In the genomic region with DNA sequence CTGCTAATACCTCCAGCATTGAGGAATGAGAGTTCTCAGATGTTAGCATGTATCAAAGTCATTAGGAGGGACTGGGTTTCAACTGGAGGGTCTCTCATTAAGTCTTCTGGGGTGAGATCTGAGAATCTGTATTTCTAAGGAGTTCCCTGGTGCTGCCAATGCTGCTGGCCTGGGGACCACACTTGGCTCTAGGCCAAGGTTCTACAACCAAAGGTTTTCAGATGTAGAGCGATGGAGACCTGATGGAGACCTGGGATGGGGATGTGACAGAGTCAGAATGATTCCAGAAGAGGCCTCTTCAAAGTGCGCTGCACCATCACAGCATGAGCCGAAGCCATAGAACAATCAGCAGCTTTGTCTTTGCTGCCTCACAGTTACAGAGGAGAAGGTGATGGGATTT, we compare ENCODE assay signal across 15 cellular contexts. TPM values are rescaled to one million over a fixed set of nuclear protein-coding genes. Genes with fewer than 3 reads are reported as not detected.
DNase-seq lines count a peak whose midpoint lies in the region; ATAC-seq lines count a peak whose summit lies in the region.
"Had no signal": no experiment of that assay in that cellular context is flagged by ENCODE, and none has a peak within 500 bp of the region (broad histone marks: within the 10 kb centered on the region; RNA-seq: fewer than 3 reads in every experiment).

No MANE protein-coding gene starts in this region.

- H2BK12ac ChIP-seq in neuronal stem cell (ENCODE audit: low read length): no peak overlapping the region

- DNase-seq in activated CD4-positive, alpha-beta memory T cell treated with anti-CD3 and anti-CD28 coated beads, Interleukin-2, amount 10 ng/mL, durations not matched to agents 7 days and 5 days: no peak
- no peak for DNase-seq in activated CD4-positive, alpha-beta memory T cell treated with anti-CD3 and anti-CD28 coated beads for 36 hours
- DNase-seq in CD4-positive, alpha-beta memory T cell: no peak
- no peak for DNase-seq in neuronal stem cell (ENCODE audit: low spot score)
- no peak for DNase-seq in AG08395 (ENCODE audit: low spot score)
- DNase-seq: DMS153, MG63, NCI-H1092 treated with DMSO at 0.1 percent for 48 hours, NCI-H1694, NCI-H446, PC-3 had no signal

- peaks cover 84% of the 10 kb centered on the region for H3K4me1 ChIP-seq in CD4-positive, alpha-beta memory T cell (ENCODE audit: insufficient read depth, low read length)
- H3K4me1 ChIP-seq in neuronal stem cell (ENCODE audit: control insufficient read depth in 2 of 2, insufficient read depth in 1 of 2, low read depth in 1 of 2, low read length in 2 of 2): peaks cover 0 to 17% of the 10 kb centered on the region in 2 donors

- no peak overlapping the region for H4K8ac ChIP-seq in neuronal stem cell (ENCODE audit: low read depth, low read length)

- intact Hi-C loops in activated CD4-positive, alpha-beta memory T cell treated with anti-CD3 and anti-CD28 coated beads for 36 hours (cut with micrococcal nuclease): loop anchor here (5.0 to 10.0 kb wide), 5 partner anchors 85 to 1228 kb away; a partner anchor contains a TSS
- intact Hi-C loops in CD4-positive, alpha-beta memory T cell (cut with micrococcal nuclease): loop anchor here (5.0 kb wide), 2 partner anchors 400 to 990 kb away; a partner anchor contains a TSS

- no peaks in the 10 kb centered on the region for H3K36me3 ChIP-seq in CD4-positive, alpha-beta memory T cell (ENCODE audit: insufficient read depth, low read length)
- H3K36me3 ChIP-seq in neuronal stem cell (replicated peaks in 1 of 2; ENCODE audit: control insufficient read depth in 2 of 2, insufficient read depth in 2 of 2, low read length in 2 of 2): no peaks in the 10 kb centered on the region
- H3K36me3 ChIP-seq: MG63 had no signal

- H3K4me3 Mint-ChIP-seq in activated CD4-positive, alpha-beta memory T cell treated with anti-CD3 and anti-CD28 coated beads, Interleukin-2, amount 10 ng/mL, durations not matched to agents 7 days and 5 days: no peak overlapping the region
- no peak overlapping the region for H3K4me3 Mint-ChIP-seq in activated CD4-positive, alpha-beta memory T cell treated with anti-CD3 and anti-CD28 coated beads for 36 hours
- H3K4me3 Mint-ChIP-seq in CD4-positive, alpha-beta memory T cell: peak overlapping the region in 7 of 8 donors; percentile 45 to 86 (median 80)
- peak overlapping the region; percentile 75 for H3K4me3 Mint-ChIP-seq in activated T-helper 17 cell treated with anti-CD3 and anti-CD28 coated beads, Interleukin-2, amount 50 U/mL, for 72 hours

- peak overlapping the region; percentile 38 for H4K91ac ChIP-seq in neuronal stem cell (ENCODE audit: low read depth, low read length, poor library complexity)

- peak overlapping the region; percentile 92 for H3K27ac Mint-ChIP-seq in activated CD4-positive, alpha-beta memory T cell treated with anti-CD3 and anti-CD28 coated beads, Interleukin-2, amount 10 ng/mL, durations not matched to agents 7 days and 5 days
- no peak overlapping the region for H3K27ac Mint-ChIP-seq in activated CD4-positive, alpha-beta memory T cell treated with anti-CD3 and anti-CD28 coated beads for 36 hours
- H3K27ac Mint-ChIP-seq in CD4-positive, alpha-beta memory T cell: peak overlapping the region; percentile 87 to 97 (median 95)
- no peak overlapping the region for H3K27ac Mint-ChIP-seq in activated T-helper 17 cell treated with anti-CD3 and anti-CD28 coated beads, Interleukin-2, amount 50 U/mL, for 72 hours

- H2AK5ac ChIP-seq in neuronal stem cell (ENCODE audit: low read depth, low read length): no peak overlapping the region

- H3K27me3 Mint-ChIP-seq in activated CD4-positive, alpha-beta memory T cell treated with anti-CD3 and anti-CD28 coated beads, Interleukin-2, amount 10 ng/mL, durations not matched to agents 7 days and 5 days: peaks cover 8% of the 10 kb centered on the region
- no peaks in the 10 kb centered on the region for H3K27me3 Mint-ChIP-seq in activated CD4-positive, alpha-beta memory T cell treated with anti-CD3 and anti-CD28 coated beads for 36 hours
- peaks cover 0 to 1% of the 10 kb centered on the region in 2 donors for H3K27me3 Mint-ChIP-seq in CD4-positive, alpha-beta memory T cell
- no peaks in the 10 kb centered on the region for H3K27me3 Mint-ChIP-seq in activated T-helper 17 cell treated with anti-CD3 and anti-CD28 coated beads, Interleukin-2, amount 50 U/mL, for 72 hours

- WGBS in neuronal stem cell (ENCODE audit: extremely low coverage in 2 of 2, insufficient read length in 2 of 2, insufficient replicate concordance in 1 of 2), 2 donors: no CpG with 5 or more reads among the region's 3 CpGs

- H3K4ac ChIP-seq in neuronal stem cell (ENCODE audit: low read length): no peak overlapping the region

- H3K79me1 ChIP-seq in neuronal stem cell (ENCODE audit: low read depth, low read length): no peaks in the 10 kb centered on the region

- H3K18ac ChIP-seq in neuronal stem cell (ENCODE audit: low read length): no peak overlapping the region

- no peak for ATAC-seq in activated T-helper 17 cell treated with anti-CD3 and anti-CD28 coated beads, Interleukin-2, amount 50 U/mL, for 72 hours (replicated peaks)
- ATAC-seq in GM18870 (IDR thresholded peaks at IDR 0.05; ENCODE audit: unreplicated experiment): no peak
- ATAC-seq: PC-3 had no signal

- peak overlapping the region in 1 of 2 donors; percentile 4 for H3K4me3 ChIP-seq in CD4-positive, alpha-beta memory T cell (ENCODE audit: low read length in 2 of 2)
- H3K4me3 ChIP-seq in neuronal stem cell (ENCODE audit: low read length in 2 of 2): no peak overlapping the region
- H3K4me3 ChIP-seq: MG63 had no signal

- no peak overlapping the region for H2BK120ac ChIP-seq in neuronal stem cell (ENCODE audit: low read depth, low read length)

- H3K27ac ChIP-seq in CD4-positive, alpha-beta memory T cell (ENCODE audit: low read depth, low read length): peak overlapping the region; percentile 42
- H3K27ac ChIP-seq in neuronal stem cell (replicated peaks; ENCODE audit: low read length): no peak overlapping the region
- H3K27ac ChIP-seq: KMS-11 had no signal

- no peak overlapping the region for H2BK5ac ChIP-seq in neuronal stem cell (ENCODE audit: low read length)

- POLR2A ChIA-PET in activated CD4-positive, alpha-beta memory T cell treated with anti-CD3 and anti-CD28 coated beads, Interleukin-2, amount 10 ng/mL, durations not matched to agents 7 days and 5 days (lab: Charles Lee): interaction anchor here (1.9 to 5.4 kb wide), 5 partner anchors 18 to 610 kb away, joined by 5 to 55 read pairs (median 14); a partner anchor contains a TSS
- POLR2A ChIA-PET in activated CD4-positive, alpha-beta memory T cell treated with anti-CD3 and anti-CD28 coated beads for 36 hours (lab: Charles Lee): interaction anchor here (0.7 kb wide), 1 partner anchor 236 kb away, joined by 3 read pairs; no protein-coding TSS in a partner anchor
- POLR2A ChIA-PET in CD4-positive, alpha-beta memory T cell (lab: Charles Lee; ENCODE audit: partially characterized antibody): interaction anchor here (3.3 to 5.3 kb wide), 3 partner anchors 17 to 610 kb away, joined by 22 to 82 read pairs (median 27); a partner anchor contains a TSS

- no peak overlapping the region for H3K9ac ChIP-seq in neuronal stem cell (ENCODE audit: low read depth, low read length, poor library complexity)
- H3K9ac ChIP-seq: KMS-11 had no signal

- no peaks in the 10 kb centered on the region for H3K9me3 ChIP-seq in CD4-positive, alpha-beta memory T cell (ENCODE audit: control insufficient read depth in 1 of 2, low read length in 2 of 2)
- no peaks in the 10 kb centered on the region for H3K9me3 ChIP-seq in neuronal stem cell (replicated peaks in 1 of 2; ENCODE audit: control insufficient read depth in 2 of 2, insufficient read depth in 1 of 2, low read depth in 1 of 2, low read length in 2 of 2)
- H3K9me3 ChIP-seq: MG63 had no signal

- H3K23ac ChIP-seq in neuronal stem cell (ENCODE audit: low read depth, low read length, poor library complexity): no peak overlapping the region

- H3K4me1 Mint-ChIP-seq in activated CD4-positive, alpha-beta memory T cell treated with anti-CD3 and anti-CD28 coated beads, Interleukin-2, amount 10 ng/mL, durations not matched to agents 7 days and 5 days: peaks cover 86% of the 10 kb centered on the region
- H3K4me1 Mint-ChIP-seq in activated CD4-positive, alpha-beta memory T cell treated with anti-CD3 and anti-CD28 coated beads for 36 hours (ENCODE audit: low read depth): peaks cover 74% of the 10 kb centered on the region
- peaks cover 65 to 89% (median 80%) of the 10 kb centered on the region in 4 donors for H3K4me1 Mint-ChIP-seq in CD4-positive, alpha-beta memory T cell
- peaks cover 50% of the 10 kb centered on the region for H3K4me1 Mint-ChIP-seq in activated T-helper 17 cell treated with anti-CD3 and anti-CD28 coated beads, Interleukin-2, amount 50 U/mL, for 72 hours

- no peak overlapping the region for H3K4me2 ChIP-seq in neuronal stem cell (ENCODE audit: insufficient read depth, low read length, poor library complexity, severe bottlenecking)
- H3K4me2 ChIP-seq: KMS-11 had no signal

- H2BK15ac ChIP-seq in neuronal stem cell (ENCODE audit: low read length): no peak overlapping the region

- CTCF ChIA-PET in activated CD4-positive, alpha-beta memory T cell treated with anti-CD3 and anti-CD28 coated beads, Interleukin-2, amount 10 ng/mL, durations not matched to agents 7 days and 5 days (lab: Charles Lee): interaction anchor here (7.2 kb wide), 1 partner anchor 16 kb away, joined by 114 read pairs; no protein-coding TSS in a partner anchor
- CTCF ChIA-PET in activated CD4-positive, alpha-beta memory T cell treated with anti-CD3 and anti-CD28 coated beads for 36 hours (lab: Charles Lee): no interaction called here
- CTCF ChIA-PET in CD4-positive, alpha-beta memory T cell (lab: Charles Lee; ENCODE audit: partially characterized antibody): interaction anchor here (18.5 kb wide), 1 partner anchor 15 kb away, joined by 467 read pairs; no protein-coding TSS in a partner anchor

- no peaks in the 10 kb centered on the region for H3K9me3 Mint-ChIP-seq in activated CD4-positive, alpha-beta memory T cell treated with anti-CD3 and anti-CD28 coated beads, Interleukin-2, amount 10 ng/mL, durations not matched to agents 7 days and 5 days
- H3K9me3 Mint-ChIP-seq in activated CD4-positive, alpha-beta memory T cell treated with anti-CD3 and anti-CD28 coated beads for 36 hours: no peaks in the 10 kb centered on the region
- peaks cover 0 to 4% (median 0%) of the 10 kb centered on the region in 8 donors for H3K9me3 Mint-ChIP-seq in CD4-positive, alpha-beta memory T cell
- H3K9me3 Mint-ChIP-seq in activated T-helper 17 cell treated with anti-CD3 and anti-CD28 coated beads, Interleukin-2, amount 50 U/mL, for 72 hours: no peaks in the 10 kb centered on the region

- H3K14ac ChIP-seq in neuronal stem cell (ENCODE audit: low read length): no peak overlapping the region

- peaks cover 2% of the 10 kb centered on the region for H3K36me3 Mint-ChIP-seq in activated CD4-positive, alpha-beta memory T cell treated with anti-CD3 and anti-CD28 coated beads, Interleukin-2, amount 10 ng/mL, durations not matched to agents 7 days and 5 days (ENCODE audit: low read depth)
- no peaks in the 10 kb centered on the region for H3K36me3 Mint-ChIP-seq in activated CD4-positive, alpha-beta memory T cell treated with anti-CD3 and anti-CD28 coated beads for 36 hours
- H3K36me3 Mint-ChIP-seq in CD4-positive, alpha-beta memory T cell: no peaks in the 10 kb centered on the region
- no peaks in the 10 kb centered on the region for H3K36me3 Mint-ChIP-seq in activated T-helper 17 cell treated with anti-CD3 and anti-CD28 coated beads, Interleukin-2, amount 50 U/mL, for 72 hours (ENCODE audit: low read depth)

- H2AFZ ChIP-seq in neuronal stem cell (ENCODE audit: low read length): no peak overlapping the region

- no peaks in the 10 kb centered on the region for H3K27me3 ChIP-seq in CD4-positive, alpha-beta memory T cell (ENCODE audit: insufficient read depth, low read length)
- no peaks in the 10 kb centered on the region for H3K27me3 ChIP-seq in neuronal stem cell (ENCODE audit: control insufficient read depth in 3 of 3, insufficient read depth in 3 of 3, low read depth in 1 of 3, low read length in 3 of 3)

RNA-seq across cellular contexts. Expression of a gene that starts 27.2 kb away (rescaled TPM):
- total RNA-seq in activated CD4-positive, alpha-beta memory T cell treated with anti-CD3 and anti-CD28 coated beads, Interleukin-2, amount 10 ng/mL, durations not matched to agents 7 days and 5 days: under 1 TPM; 0.93 to 0.95 TPM
- total RNA-seq in activated CD4-positive, alpha-beta memory T cell treated with anti-CD3 and anti-CD28 coated beads for 36 hours: under 1 TPM in 1 of 2 experiments, not detected in 1; 0.38 TPM
- total RNA-seq in CD4-positive, alpha-beta memory T cell: under 1 TPM; 0.52 to 0.58 TPM
- polyA plus RNA-seq in CD4-positive, alpha-beta memory T cell: under 1 TPM in 1 of 2 donors, not detected in 1; 0.30 TPM
- under 1 TPM in 1 of 2 donors, not detected in 1; 0.84 TPM for total RNA-seq in activated T-helper 17 cell treated with anti-CD3 and anti-CD28 coated beads, Interleukin-2, amount 50 U/mL, for 72 hours
- polyA plus RNA-seq in neuronal stem cell (2013, experiment 1 of 2): 2.8 TPM
- polyA plus RNA-seq in neuronal stem cell (2013, experiment 2 of 2): 3.3 TPM
- total RNA-seq: A673, PC-3 had no signal

Comparison
In these comparisons a context has a peak if more than half of its experiments do, and no peak if none do; other contexts are left out.
1. H3K27ac Mint-ChIP-seq: peak in activated CD4-positive, alpha-beta memory T cell treated with anti-CD3 and anti-CD28 coated beads, Interleukin-2, amount 10 ng/mL, durations not matched to agents 7 days and 5 days (single experiment) and CD4-positive, alpha-beta memory T cell (7 of 7); none in activated CD4-positive, alpha-beta memory T cell treated with anti-CD3 and anti-CD28 coated beads for 36 hours (single experiment) and activated T-helper 17 cell treated with anti-CD3 and anti-CD28 coated beads, Interleukin-2, amount 50 U/mL, for 72 hours (single experiment).
2. H3K4me3 Mint-ChIP-seq: peak in CD4-positive, alpha-beta memory T cell (7 of 8) and activated T-helper 17 cell treated with anti-CD3 and anti-CD28 coated beads, Interleukin-2, amount 50 U/mL, for 72 hours (single experiment); none in activated CD4-positive, alpha-beta memory T cell treated with anti-CD3 and anti-CD28 coated beads, Interleukin-2, amount 10 ng/mL, durations not matched to agents 7 days and 5 days (single experiment) and activated CD4-positive, alpha-beta memory T cell treated with anti-CD3 and anti-CD28 coated beads for 36 hours (single experiment).